Comparison of ENCODE assay signal across 10 cellular contexts in genomic region chr15:93088981-93089854, GRCh38. TPM values are rescaled to one million over a fixed set of nuclear protein-coding genes. Genes with fewer than 3 reads are reported as not detected.
DNase-seq lines count a peak whose midpoint lies in the region; ATAC-seq and TF ChIP-seq lines count a peak whose summit lies in the region.
"Had no signal": no experiment of that assay in that cellular context is flagged by ENCODE, and none has a peak within 500 bp of the region (broad histone marks: within the 10 kb centered on the region; RNA-seq: fewer than 3 reads in every experiment).

RGMA (minus strand) TSS chr15:93089211; CDS start chr15:93088932, 279 bp downstream.

- H3K4me1 ChIP-seq in HUES64 (ENCODE audit: insufficient read depth, low read length) (peaks cover 14% of the 10 kb centered on the region; the same call in 1 of the 2 replicates), body of pancreas (peaks cover 31% of the 10 kb centered on the region)

- H3K27ac Mint-ChIP-seq in stimulated activated naive CD8-positive, alpha-beta T cell treated with anti-CD3 and anti-CD28 coated beads, Interleukin-15, amount 100 ng/mL, for 72 hours = no peak within 1 kb of the TSS

- TF ChIP-seq CTCF in body of pancreas (IDR thresholded peaks at IDR 0.05) = no peak

- intact Hi-C loops in body of pancreas (cut with DNase I) = no loop called here

- H3K9ac ChIP-seq in HUES64 (ENCODE audit: low read depth, low read length) = peak within 1 kb of the TSS; percentile 17

- H3K27ac ChIP-seq in HUES64 (ENCODE audit: low read depth, low read length) (peak within 1 kb of the TSS; percentile 41; the same call in 1 of the 2 replicates), body of pancreas (peak within 1 kb of the TSS in 3 of 4 donors; percentile 20 to 47 (median 22)), layer of hippocampus (ENCODE audit: low read depth, low read length) (peak within 1 kb of the TSS; percentile 62)
- H3K27ac ChIP-seq: epithelial cell of prostate had no signal

- peak; percentile 47 for ATAC-seq in body of pancreas
- peak; percentile 41 for ATAC-seq in stimulated activated naive CD8-positive, alpha-beta T cell treated with anti-CD3 and anti-CD28 coated beads, Interleukin-15, amount 100 ng/mL, for 72 hours
- ATAC-seq in GM18907 (IDR thresholded peaks at IDR 0.05; ENCODE audit: unreplicated experiment) = no peak
- no peak for ATAC-seq in HG03039 (IDR thresholded peaks at IDR 0.05; ENCODE audit: unreplicated experiment)
- ATAC-seq: HCT116 had no signal

- no peaks in the 10 kb centered on the region for H3K9me3 Mint-ChIP-seq in stimulated activated naive CD8-positive, alpha-beta T cell treated with anti-CD3 and anti-CD28 coated beads, Interleukin-15, amount 100 ng/mL, for 72 hours

- peaks cover 17% of the 10 kb centered on the region for H3K4me1 Mint-ChIP-seq in stimulated activated naive CD8-positive, alpha-beta T cell treated with anti-CD3 and anti-CD28 coated beads, Interleukin-15, amount 100 ng/mL, for 72 hours

- no peaks in the 10 kb centered on the region for H3K9me3 ChIP-seq in HUES64 (ENCODE audit: insufficient read depth, low read depth, low read length)
- H3K9me3 ChIP-seq in body of pancreas = no peaks in the 10 kb centered on the region

- H3K4me3 ChIP-seq in HUES64 (ENCODE audit: low read length) (peak within 1 kb of the TSS; percentile 68), body of pancreas (peak within 1 kb of the TSS; percentile 5 to 47)

- under 1% methylated on average over 72 of the region's 101 CpGs for WGBS in HUES64
- 2 to 8% methylated on average over 11 to 57 of the region's 101 CpGs for WGBS in body of pancreas, 2 donors

- peaks cover 75% of the 10 kb centered on the region for H3K27me3 ChIP-seq in HUES64 (ENCODE audit: insufficient read depth, low read length)
- no peaks in the 10 kb centered on the region for H3K27me3 ChIP-seq in body of pancreas
- no peaks in the 10 kb centered on the region for H3K27me3 ChIP-seq in layer of hippocampus (ENCODE audit: control insufficient read depth, insufficient read depth, low read length)

- H3K36me3 ChIP-seq in HUES64 (ENCODE audit: insufficient read depth, low read length) (no peaks in the 10 kb centered on the region), body of pancreas (replicated peaks in 1 of 2; ENCODE audit: insufficient read depth in 1 of 2, low read depth in 2 of 2) (no peaks in the 10 kb centered on the region)

- DNase-seq in COLO668 (lab: John Stamatoyannopoulos, UW; ENCODE audit: unreplicated experiment) = peak; percentile 65
- peak in 3 of 4 donors; percentile 25 to 57 (median 31) for DNase-seq in body of pancreas
- peak in 1 of 2 donors; percentile 11 for DNase-seq in stimulated activated naive CD8-positive, alpha-beta T cell treated with anti-CD3 and anti-CD28 coated beads, Interleukin-15, amount 100 ng/mL, for 72 hours
- no peak for DNase-seq in NCI-H187 treated with DMSO at 0.1 percent for 48 hours (lab: John Stamatoyannopoulos, UW)

- peaks cover 64% of the 10 kb centered on the region for H3K27me3 Mint-ChIP-seq in stimulated activated naive CD8-positive, alpha-beta T cell treated with anti-CD3 and anti-CD28 coated beads, Interleukin-15, amount 100 ng/mL, for 72 hours

- peak within 1 kb of the TSS; percentile 82 to 87 for H3K4me3 Mint-ChIP-seq in stimulated activated naive CD8-positive, alpha-beta T cell treated with anti-CD3 and anti-CD28 coated beads, Interleukin-15, amount 100 ng/mL, for 72 hours

- TF ChIP-seq POLR2A in body of pancreas (IDR thresholded peaks at IDR 0.05) = no peak

RNA-seq across cellular contexts. Expression of gene RGMA, which starts in this region (rescaled TPM):
- 36.5 TPM for polyA plus RNA-seq in HUES64 (2013, experiment 1 of 2)
- 41.0 TPM for polyA plus RNA-seq in HUES64 (2013, experiment 2 of 2)
- 1 to 10 TPM; 8.8 to 9.2 TPM for total RNA-seq in body of pancreas

Comparison
In these comparisons a context has a peak if more than half of its experiments do, and no peak if none do; other contexts are left out.
1. ATAC-seq: peak in body of pancreas (single experiment) and stimulated activated naive CD8-positive, alpha-beta T cell treated with anti-CD3 and anti-CD28 coated beads, Interleukin-15, amount 100 ng/mL, for 72 hours (single experiment); none in GM18907 (single experiment) and HG03039 (single experiment).
2. Peak in every context shown above with its lines, with median percentiles within 50 percentile points of each other: H3K27ac ChIP-seq.